ENCODE assay signal across 8 cellular contexts in genomic region chr16:3183445-3184139, GRCh38. TPM values are rescaled to one million over a fixed set of nuclear protein-coding genes. Genes with fewer than 3 reads are reported as not detected.
DNase-seq lines count a peak whose midpoint lies in the region; ATAC-seq and TF ChIP-seq lines count a peak whose summit lies in the region.

No MANE protein-coding gene starts in this region.

- H3K9ac ChIP-seq in neural cell (ENCODE audit: low read length), result no peak overlapping the region

- intact Hi-C loops in CD4-positive, alpha-beta T cell (cut with DNase I, micrococcal nuclease), result loop anchor here (5.0 to 10.0 kb wide), 2 partner anchors 81 to 274 kb away; no protein-coding TSS in a partner anchor

- peaks cover 42% of the 10 kb centered on the region for H3K4me1 Mint-ChIP-seq in CD4-positive, alpha-beta T cell (ENCODE audit: low read depth)

- CTCF ChIA-PET in CD4-positive, alpha-beta T cell (lab: Charles Lee), result interaction anchor here (0.6 to 2.0 kb wide), 4 partner anchors 10 to 54 kb away, joined by 3 to 5 read pairs (median 3); no protein-coding TSS in a partner anchor

- peaks cover 66% of the 10 kb centered on the region for H3K27me3 ChIP-seq in CD4-positive, alpha-beta T cell (ENCODE audit: control insufficient read depth, insufficient read depth, low read length)
- peaks cover 95% of the 10 kb centered on the region for H3K27me3 ChIP-seq in neural cell (ENCODE audit: insufficient read depth, low read depth, low read length)

- POLR2A ChIA-PET in CD4-positive, alpha-beta T cell (lab: Charles Lee), result interaction anchor here (0.6 to 3.9 kb wide), 10 partner anchors 9 to 317 kb away, joined by 3 to 26 read pairs (median 4); partner anchors contain the start of gene ZNF263

- H3K4me3 Mint-ChIP-seq in CD4-positive, alpha-beta T cell, result peak overlapping the region; percentile 82

- H3K36me3 ChIP-seq in neural cell (ENCODE audit: insufficient read depth, low read length), result no peaks in the 10 kb centered on the region

- H4K20me1 ChIP-seq in neural cell (ENCODE audit: insufficient read depth), result no peaks in the 10 kb centered on the region

- peaks cover 91% of the 10 kb centered on the region for H3K27me3 Mint-ChIP-seq in CD4-positive, alpha-beta T cell

- no peaks in the 10 kb centered on the region for H3K9me3 ChIP-seq in CD4-positive, alpha-beta T cell (ENCODE audit: control insufficient read depth, low read length)
- H3K9me3 ChIP-seq in neural cell (ENCODE audit: low read length), result no peaks in the 10 kb centered on the region

- peak; percentile 9 for TF ChIP-seq CTCF in CD4-positive, alpha-beta T cell (IDR thresholded peaks at IDR 0.05)
- TF ChIP-seq CTCF in neural cell (IDR thresholded peaks at IDR 0.05; ENCODE audit: poor library complexity, severe bottlenecking), result no peak

- no peaks in the 10 kb centered on the region for H3F3A ChIP-seq in neural cell (ENCODE audit: insufficient read depth, low read length, poor library complexity, severe bottlenecking)

- peak overlapping the region; percentile 66 for H3K4me3 ChIP-seq in neural cell (ENCODE audit: low read length)

- TF ChIP-seq RAD21 in neural cell (conservative IDR thresholded peaks at IDR 0.05), result peak; percentile 4

- no peak overlapping the region for H2AFZ ChIP-seq in neural cell (ENCODE audit: low read depth, low read length)

- DNase-seq in CD4-positive, alpha-beta T cell, result no peak
- DNase-seq in NCI-H69 (lab: John Stamatoyannopoulos, UW), result peak; percentile 85
- DNase-seq in ecto neural progenitor cell (ENCODE audit: low spot score), result peak; percentile 62
- DNase-seq in hypothalamus (lab: John Stamatoyannopoulos, UW), result no peak
- no peak for DNase-seq in NCI-H2227 treated with DMSO at 0.1 percent for 48 hours (lab: John Stamatoyannopoulos, UW)
- no peak for DNase-seq in globus pallidus (ENCODE audit: low spot score)

- H3K4me2 ChIP-seq in neural cell (ENCODE audit: low read length), result peak overlapping the region; percentile 44

- H3K9me2 ChIP-seq in neural cell (ENCODE audit: insufficient read depth, low read length), result no peaks in the 10 kb centered on the region

- H3K79me2 ChIP-seq in neural cell (replicated peaks; ENCODE audit: insufficient read depth, low read length), result no peaks in the 10 kb centered on the region

- H3K27ac Mint-ChIP-seq in CD4-positive, alpha-beta T cell, result peak overlapping the region; percentile 53

- peaks cover 5% of the 10 kb centered on the region for H3K36me3 Mint-ChIP-seq in CD4-positive, alpha-beta T cell (ENCODE audit: low read depth)

- peak; percentile 7 for ATAC-seq in CD4-positive, alpha-beta T cell (ENCODE audit: poor library complexity)
- no peak for ATAC-seq in GM21360 (IDR thresholded peaks at IDR 0.05; ENCODE audit: unreplicated experiment)

- TF ChIP-seq EP300 in neural cell (conservative IDR thresholded peaks at IDR 0.05; ENCODE audit: poor library complexity, severe bottlenecking), result no peak

- no peak overlapping the region for H3K27ac ChIP-seq in CD4-positive, alpha-beta T cell (ENCODE audit: low read depth, low read length)
- no peak overlapping the region for H3K27ac ChIP-seq in neural cell (ENCODE audit: low read length)

- H3K9me3 Mint-ChIP-seq in CD4-positive, alpha-beta T cell, result peaks cover 4% of the 10 kb centered on the region

TF ChIP-seq in neural cell, 6 proteins besides CTCF, POLR2A, EP300 and RAD21:
- TF ChIP-seq POLR2AphosphoS5 (IDR thresholded peaks at IDR 0.05) (no peak), SMC3 (conservative IDR thresholded peaks at IDR 0.05; ENCODE audit: poor library complexity) (no peak), REST (IDR thresholded peaks at IDR 0.05; ENCODE audit: borderline replicate concordance) (no peak), TAF1 (IDR thresholded peaks at IDR 0.05; ENCODE audit: low read depth) (no peak), MXI1 (conservative IDR thresholded peaks at IDR 0.05; ENCODE audit: poor library complexity, severe bottlenecking) (no peak)

RNA-seq across cellular contexts. Expression of gene OR1F1, which starts 4.4 kb away (rescaled TPM):
- not detected for total RNA-seq in CD4-positive, alpha-beta T cell
- polyA plus RNA-seq in neural cell, result 2.5 and 2.7 TPM in 2 replicates
- polyA minus RNA-seq in neural cell, result 0.69 and 1.7 TPM in 2 replicates

RNA-seq across cellular contexts. Expression of gene ZNF213, which starts 48.8 kb away (rescaled TPM):
- total RNA-seq in CD4-positive, alpha-beta T cell, result 1 to 10 TPM; 1.6 to 2.2 TPM
- polyA plus RNA-seq in neural cell, result 5.1 and 9.8 TPM in 2 replicates
- 11.6 and 17.0 TPM in 2 replicates for polyA minus RNA-seq in neural cell

RNA-seq across cellular contexts. Expression of gene ZNF200, which starts 51.4 kb away (rescaled TPM):
- 1 to 10 TPM; 7.0 to 7.2 TPM for total RNA-seq in CD4-positive, alpha-beta T cell
- 20.8 and 23.0 TPM in 2 replicates for polyA plus RNA-seq in neural cell
- polyA minus RNA-seq in neural cell, result 31.0 and 33.4 TPM in 2 replicates

Comparison
In these comparisons a context has a peak if more than half of its experiments do, and no peak if none do; other contexts are left out.
1. DNase-seq: peak in NCI-H69 (single experiment) and ecto neural progenitor cell (single experiment); none in CD4-positive, alpha-beta T cell (0 of 10), hypothalamus (0 of 51), NCI-H2227 treated with DMSO at 0.1 percent for 48 hours (single experiment) and globus pallidus (single experiment).